ENCODE assay signal across 8 cellular contexts in the genomic region with DNA sequence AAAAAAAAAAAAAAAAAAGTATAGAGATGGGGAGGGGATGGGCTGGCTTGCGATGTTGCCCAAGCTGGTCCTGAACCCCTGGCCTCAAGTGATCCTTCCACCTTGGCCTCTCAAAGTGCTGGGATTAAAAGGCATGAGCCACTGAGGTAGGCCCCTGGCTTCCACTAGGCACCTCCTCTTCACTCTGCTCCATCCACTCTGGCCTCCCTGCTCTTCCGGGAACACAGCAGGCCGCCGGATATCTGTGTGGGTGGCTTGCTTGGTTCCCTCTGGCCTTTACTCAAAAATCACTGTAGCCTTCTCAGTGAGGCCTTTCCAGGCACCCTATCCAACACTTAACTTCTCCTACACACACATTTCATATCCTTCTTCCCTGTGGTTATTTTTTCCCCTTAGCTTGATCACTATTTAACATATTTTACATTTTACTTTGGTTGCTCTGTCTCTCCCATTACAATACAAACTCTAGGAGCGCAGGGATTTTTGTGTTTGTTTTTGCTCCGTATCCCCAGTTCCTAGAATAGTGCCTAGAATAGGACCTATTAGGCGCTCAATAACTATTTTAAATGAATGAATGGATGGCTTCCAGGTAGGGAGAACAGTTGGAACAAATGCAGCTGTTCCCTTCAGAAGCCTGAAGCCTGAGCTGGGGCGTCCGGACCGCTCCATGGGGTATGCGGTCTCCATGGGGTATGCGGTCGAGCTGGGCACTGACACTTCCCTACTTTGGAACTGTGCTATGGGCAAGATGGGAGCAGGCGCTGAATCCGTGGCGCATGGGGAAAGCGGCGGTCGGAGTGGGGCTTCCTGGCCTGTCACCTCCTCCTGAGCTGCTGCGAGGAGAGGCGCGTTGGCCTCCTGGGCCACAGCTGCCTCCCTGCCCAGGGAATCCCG. TPM values are rescaled to one million over a fixed set of nuclear protein-coding genes. Genes with fewer than 3 reads are reported as not detected.
A peak's percentile ranks its signal among the peaks of the same experiment; 100 is the strongest.
DNase-seq lines count a peak whose midpoint lies in the region; ATAC-seq and TF ChIP-seq lines count a peak whose summit lies in the region.

No MANE protein-coding gene starts in this region.

- no peaks in the 10 kb centered on the region for H3K27me3 ChIP-seq in kidney epithelial cell (ENCODE audit: control insufficient read depth, insufficient read depth, low read length)

- peak; percentile 6 for ATAC-seq in HG03175 (IDR thresholded peaks at IDR 0.05; ENCODE audit: unreplicated experiment)
- ATAC-seq in GM21381 (IDR thresholded peaks at IDR 0.05; ENCODE audit: unreplicated experiment) = no peak

- peak overlapping the region; percentile 47 for H3K4me3 ChIP-seq in kidney epithelial cell (ENCODE audit: low read depth, low read length)

- no peaks in the 10 kb centered on the region for H3K36me3 ChIP-seq in kidney epithelial cell (ENCODE audit: control insufficient read depth, insufficient read depth, low read length)

- DNase-seq in Daoy (ENCODE audit: low read depth) (peak; percentile 59), astrocyte of the hippocampus (ENCODE audit: low read depth, low spot score) (peak; percentile 29), kidney epithelial cell (ENCODE audit: low read depth) (no peak), germinal center (ENCODE audit: low spot score) (no peak), AML-193 (lab: John Stamatoyannopoulos, UW) (no peak)

- no peak for TF ChIP-seq CTCF in kidney epithelial cell (IDR thresholded peaks at IDR 0.05; ENCODE audit: insufficient read depth, low read length, poor library complexity, severe bottlenecking)

- H3K27ac ChIP-seq in temporal lobe (ENCODE audit: low read depth, low read length) = peak overlapping the region; percentile 97

RNA-seq across cellular contexts. Expression of gene H3-3A, which starts 46.7 kb away (rescaled TPM):
- total RNA-seq in Daoy (2014; rRNA removed; shearing (Covaris generic)) = 266 and 305 TPM in 2 replicates
- total RNA-seq in kidney epithelial cell (353 and 462 TPM in 2 replicates), temporal lobe (292 TPM)

Comparison
In these comparisons a context has a peak if more than half of its experiments do, and no peak if none do; other contexts are left out.
1. DNase-seq: peak in Daoy (single experiment) and astrocyte of the hippocampus (single experiment); none in kidney epithelial cell (single experiment), germinal center (single experiment) and AML-193 (0 of 2).